Comparison of ENCODE assay signal across 8 cellular contexts in genomic region chr2:182715121-182715895, GRCh38. TPM values are rescaled to one million over a fixed set of nuclear protein-coding genes. Genes with fewer than 3 reads are reported as not detected.
DNase-seq lines count a peak whose midpoint lies in the region; ATAC-seq and TF ChIP-seq lines count a peak whose summit lies in the region.

No MANE protein-coding gene starts in this region.

- H3K9me3 ChIP-seq in mononuclear cell (ENCODE audit: low read depth, low read length): no peaks in the 10 kb centered on the region

- peaks cover 34% of the 10 kb centered on the region for H3K4me1 ChIP-seq in mononuclear cell (ENCODE audit: insufficient read depth, low read length)

- DNase-seq in AG10803 (ENCODE audit: low read depth): peak; percentile 51
- peak; percentile 95 for DNase-seq in NCI-H510A treated with DMSO at 0.1 percent for 48 hours (lab: John Stamatoyannopoulos, UW)
- peak; percentile 62 for DNase-seq in dedifferentiated amniotic fluid mesenchymal stem cell (ENCODE audit: extremely low spot score)
- no peak for DNase-seq in stimulated activated CD4-positive, alpha-beta T cell treated with anti-CD3 and anti-CD28 coated beads, Interleukin-4, amount 100 ng/mL, for 1 hour
- no peak for DNase-seq in GOT3 (lab: John Stamatoyannopoulos, UW)
- no peak for DNase-seq in amygdala (lab: John Stamatoyannopoulos, UW)

- H3K4me3 ChIP-seq in AG10803 (ENCODE audit: low read length): peak overlapping the region; percentile 87
- peak overlapping the region; percentile 77 for H3K4me3 ChIP-seq in mononuclear cell (ENCODE audit: low read length)

- no peak for TF ChIP-seq CTCF in AG10803 (conservative IDR thresholded peaks at IDR 0.05; ENCODE audit: low read length)

- H3K27me3 ChIP-seq in mononuclear cell (ENCODE audit: insufficient read depth, low read length): no peaks in the 10 kb centered on the region

- peak; percentile 5 for ATAC-seq in GM21825 (IDR thresholded peaks at IDR 0.05; ENCODE audit: unreplicated experiment)

RNA-seq across cellular contexts. Expression of gene DNAJC10, which starts 0.7 kb away (rescaled TPM):
- total RNA-seq in mononuclear cell: 47.6 TPM

Comparison
In these comparisons a context has a peak if more than half of its experiments do, and no peak if none do; other contexts are left out.
1. DNase-seq: peak in AG10803 (single experiment), NCI-H510A treated with DMSO at 0.1 percent for 48 hours (single experiment) and dedifferentiated amniotic fluid mesenchymal stem cell (single experiment); none in stimulated activated CD4-positive, alpha-beta T cell treated with anti-CD3 and anti-CD28 coated beads, Interleukin-4, amount 100 ng/mL, for 1 hour (single experiment), GOT3 (single experiment) and amygdala (0 of 56).